8 cellular contexts compared by ENCODE assay signal in genomic region chr16:2046889-2047329, GRCh38. TPM values are rescaled to one million over a fixed set of nuclear protein-coding genes. Genes with fewer than 3 reads are reported as not detected.
A peak's percentile ranks its signal among the peaks of the same experiment; 100 is the strongest.
DNase-seq lines count a peak whose midpoint lies in the region; ATAC-seq lines count a peak whose summit lies in the region.

No MANE protein-coding gene starts in this region.

- H3K9me3 ChIP-seq in CD4-positive, CD25-positive, alpha-beta regulatory T cell (ENCODE audit: control insufficient read depth in 2 of 2, low read length in 2 of 2): no peaks in the 10 kb centered on the region
- no peaks in the 10 kb centered on the region for H3K9me3 ChIP-seq in HUES6 (ENCODE audit: control insufficient read depth, insufficient read depth, low read depth, low read length)

- H3K9me3 Mint-ChIP-seq in CD4-positive, CD25-positive, alpha-beta regulatory T cell: no peaks in the 10 kb centered on the region
- no peaks in the 10 kb centered on the region for H3K9me3 Mint-ChIP-seq in central memory CD8-positive, alpha-beta T cell
- no peaks in the 10 kb centered on the region for H3K9me3 Mint-ChIP-seq in natural killer cell treated with Interleukin-12 subunit alpha and Interleukin-12 subunit beta and Interleukin-15 and Interleukin-18, amount 100 ng/mL, for 72 hours

- intact Hi-C loops in posterior cingulate gyrus (cut with DNase I): no loop called here

- peak overlapping the region; percentile 46 for H3K9ac ChIP-seq in HUES6 (ENCODE audit: low read length)

- DNase-seq in CD4-positive, CD25-positive, alpha-beta regulatory T cell: no peak
- DNase-seq in central memory CD8-positive, alpha-beta T cell (ENCODE audit: low spot score in 2 of 2): no peak
- DNase-seq in natural killer cell treated with Interleukin-12 subunit alpha and Interleukin-12 subunit beta and Interleukin-15 and Interleukin-18, amount 100 ng/mL, for 72 hours (ENCODE audit: low spot score): no peak
- DNase-seq in posterior cingulate gyrus (no peak), COLO668 (lab: John Stamatoyannopoulos, UW; ENCODE audit: unreplicated experiment) (no peak), cortex of kidney (lab: John Stamatoyannopoulos, UW) (no peak)

- peak overlapping the region; percentile 93 to 96 (median 94) for H3K4me3 Mint-ChIP-seq in CD4-positive, CD25-positive, alpha-beta regulatory T cell
- H3K4me3 Mint-ChIP-seq in central memory CD8-positive, alpha-beta T cell: peak overlapping the region; percentile 88
- peak overlapping the region; percentile 89 for H3K4me3 Mint-ChIP-seq in natural killer cell treated with Interleukin-12 subunit alpha and Interleukin-12 subunit beta and Interleukin-15 and Interleukin-18, amount 100 ng/mL, for 72 hours

- no peaks in the 10 kb centered on the region for H3K27me3 Mint-ChIP-seq in CD4-positive, CD25-positive, alpha-beta regulatory T cell
- H3K27me3 Mint-ChIP-seq in central memory CD8-positive, alpha-beta T cell: no peaks in the 10 kb centered on the region
- no peaks in the 10 kb centered on the region for H3K27me3 Mint-ChIP-seq in natural killer cell treated with Interleukin-12 subunit alpha and Interleukin-12 subunit beta and Interleukin-15 and Interleukin-18, amount 100 ng/mL, for 72 hours

- H3K27ac ChIP-seq in CD4-positive, CD25-positive, alpha-beta regulatory T cell (ENCODE audit: insufficient read depth, low read length, poor library complexity, severe bottlenecking): no peak overlapping the region
- H3K27ac ChIP-seq in HUES6 (ENCODE audit: low read depth, low read length): no peak overlapping the region

- H3K4me1 Mint-ChIP-seq in CD4-positive, CD25-positive, alpha-beta regulatory T cell: peaks cover 4 to 22% (median 7%) of the 10 kb centered on the region in 4 donors
- peaks cover 22% of the 10 kb centered on the region for H3K4me1 Mint-ChIP-seq in central memory CD8-positive, alpha-beta T cell
- peaks cover 11 to 13% of the 10 kb centered on the region in 2 donors for H3K4me1 Mint-ChIP-seq in natural killer cell treated with Interleukin-12 subunit alpha and Interleukin-12 subunit beta and Interleukin-15 and Interleukin-18, amount 100 ng/mL, for 72 hours (ENCODE audit: low read depth in 2 of 2)

- no peak for ATAC-seq in CD4-positive, CD25-positive, alpha-beta regulatory T cell (ENCODE audit: low read depth in 2 of 2)
- ATAC-seq in central memory CD8-positive, alpha-beta T cell (replicated peaks; ENCODE audit: extremely low read depth, poor library complexity, severe bottlenecking): no peak
- no peak for ATAC-seq in natural killer cell treated with Interleukin-12 subunit alpha and Interleukin-12 subunit beta and Interleukin-15 and Interleukin-18, amount 100 ng/mL, for 72 hours
- ATAC-seq in GM18868 (IDR thresholded peaks at IDR 0.05; ENCODE audit: unreplicated experiment): no peak

- H3K36me3 Mint-ChIP-seq in CD4-positive, CD25-positive, alpha-beta regulatory T cell: no peaks in the 10 kb centered on the region
- H3K36me3 Mint-ChIP-seq in central memory CD8-positive, alpha-beta T cell (ENCODE audit: insufficient read depth): peaks cover 14% of the 10 kb centered on the region
- no peaks in the 10 kb centered on the region for H3K36me3 Mint-ChIP-seq in natural killer cell treated with Interleukin-12 subunit alpha and Interleukin-12 subunit beta and Interleukin-15 and Interleukin-18, amount 100 ng/mL, for 72 hours

- peaks cover 3% of the 10 kb centered on the region for H3K36me3 ChIP-seq in CD4-positive, CD25-positive, alpha-beta regulatory T cell (ENCODE audit: control insufficient read depth, insufficient read depth, low read length)
- peaks cover 29% of the 10 kb centered on the region for H3K36me3 ChIP-seq in HUES6 (ENCODE audit: control insufficient read depth, insufficient read depth, low read length)

- H3K27ac Mint-ChIP-seq in CD4-positive, CD25-positive, alpha-beta regulatory T cell: peak overlapping the region in 1 of 3 donors; percentile 86
- no peak overlapping the region for H3K27ac Mint-ChIP-seq in central memory CD8-positive, alpha-beta T cell (ENCODE audit: low read depth)
- peak overlapping the region in 1 of 2 donors; percentile 66 for H3K27ac Mint-ChIP-seq in natural killer cell treated with Interleukin-12 subunit alpha and Interleukin-12 subunit beta and Interleukin-15 and Interleukin-18, amount 100 ng/mL, for 72 hours

- no peaks in the 10 kb centered on the region for H3K27me3 ChIP-seq in CD4-positive, CD25-positive, alpha-beta regulatory T cell (ENCODE audit: control insufficient read depth, insufficient read depth, low read length)
- no peaks in the 10 kb centered on the region for H3K27me3 ChIP-seq in HUES6 (ENCODE audit: control insufficient read depth, insufficient read depth, low read length)

- H3K4me1 ChIP-seq in CD4-positive, CD25-positive, alpha-beta regulatory T cell (ENCODE audit: control insufficient read depth, insufficient read depth, low read length, poor library complexity, severe bottlenecking): peaks cover 18% of the 10 kb centered on the region
- H3K4me1 ChIP-seq in HUES6 (ENCODE audit: control insufficient read depth, insufficient read depth, low read length): peaks cover 7% of the 10 kb centered on the region

- H3K4me3 ChIP-seq in CD4-positive, CD25-positive, alpha-beta regulatory T cell (ENCODE audit: low read depth, low read length): peak overlapping the region; percentile 48
- peak overlapping the region; percentile 83 for H3K4me3 ChIP-seq in HUES6 (ENCODE audit: low read depth, low read length)

RNA-seq across cellular contexts. Expression of gene NTHL1, which starts 0.7 kb away (rescaled TPM):
- total RNA-seq in CD4-positive, CD25-positive, alpha-beta regulatory T cell: 15.0 TPM
- 10 to 100 TPM; 24.7 to 52.7 (median 38.4) TPM for polyA plus RNA-seq in CD4-positive, CD25-positive, alpha-beta regulatory T cell
- total RNA-seq in natural killer cell treated with Interleukin-12 subunit alpha and Interleukin-12 subunit beta and Interleukin-15 and Interleukin-18, amount 100 ng/mL, for 72 hours: 10 to 100 TPM; 12.6 to 40.9 TPM

RNA-seq across cellular contexts. Expression of gene TSC2, which starts 0.9 kb away (rescaled TPM):
- 133 TPM for total RNA-seq in CD4-positive, CD25-positive, alpha-beta regulatory T cell
- 10 to 100 TPM; 22.7 to 26.6 (median 26.4) TPM for polyA plus RNA-seq in CD4-positive, CD25-positive, alpha-beta regulatory T cell
- 100 to 1,000 TPM; 106 to 155 TPM for total RNA-seq in natural killer cell treated with Interleukin-12 subunit alpha and Interleukin-12 subunit beta and Interleukin-15 and Interleukin-18, amount 100 ng/mL, for 72 hours

RNA-seq across cellular contexts. Expression of gene NHERF2, which starts 20.2 kb away (rescaled TPM):
- 1.5 TPM for total RNA-seq in CD4-positive, CD25-positive, alpha-beta regulatory T cell
- polyA plus RNA-seq in CD4-positive, CD25-positive, alpha-beta regulatory T cell: under 1 TPM; 0.09 to 0.86 (median 0.21) TPM
- total RNA-seq in natural killer cell treated with Interleukin-12 subunit alpha and Interleukin-12 subunit beta and Interleukin-15 and Interleukin-18, amount 100 ng/mL, for 72 hours: 1 to 10 TPM; 3.8 to 4.5 TPM

RNA-seq across cellular contexts. Expression of gene NPW, which starts 27.3 kb away (rescaled TPM):
- total RNA-seq in CD4-positive, CD25-positive, alpha-beta regulatory T cell: not detected
- polyA plus RNA-seq in CD4-positive, CD25-positive, alpha-beta regulatory T cell: not detected
- 1 to 10 TPM; 1.5 to 3.5 TPM for total RNA-seq in natural killer cell treated with Interleukin-12 subunit alpha and Interleukin-12 subunit beta and Interleukin-15 and Interleukin-18, amount 100 ng/mL, for 72 hours

RNA-seq across cellular contexts. Expression of gene ZNF598, which starts 37.3 kb away (rescaled TPM):
- 48.2 TPM for total RNA-seq in CD4-positive, CD25-positive, alpha-beta regulatory T cell
- polyA plus RNA-seq in CD4-positive, CD25-positive, alpha-beta regulatory T cell: 1 to 10 TPM; 1.8 to 3.1 (median 2.9) TPM
- total RNA-seq in natural killer cell treated with Interleukin-12 subunit alpha and Interleukin-12 subunit beta and Interleukin-15 and Interleukin-18, amount 100 ng/mL, for 72 hours: 100 to 1,000 TPM in 1 of 2 donors, 10 to 100 TPM in 1; 83.1 to 163 TPM
